In genomic region chr1:150621497-150622113, GRCh38 we compare ENCODE assay signal across 8 cellular contexts. TPM values are rescaled to one million over a fixed set of nuclear protein-coding genes. Genes with fewer than 3 reads are reported as not detected.
DNase-seq lines count a peak whose midpoint lies in the region; ATAC-seq, FAIRE-seq and TF ChIP-seq lines count a peak whose summit lies in the region.

No MANE protein-coding gene starts in this region.

- 41% methylated on average over 5 of the region's 5 CpGs for WGBS in liver

- no peak overlapping the region for H3K4me3 ChIP-seq in bronchial epithelial cell (ENCODE audit: low read depth, low read length)
- no peak overlapping the region for H3K4me3 ChIP-seq in liver (ENCODE audit: low read depth in 1 of 3, low read length in 3 of 3)

- no peaks in the 10 kb centered on the region for H3K27me3 Mint-ChIP-seq in CD4-positive, alpha-beta T cell
- H3K27me3 Mint-ChIP-seq in HFFc6 (ENCODE audit: insufficient read depth), result no peaks in the 10 kb centered on the region
- H3K27me3 Mint-ChIP-seq in T-helper 2 cell treated with Interferon-gamma antibody and Interleukin-4, amounts not matched to agents 5 μg/mL and 100 μg/mL, for 36 hours (ENCODE audit: low read depth), result no peaks in the 10 kb centered on the region

- no peak for FAIRE-seq in bronchial epithelial cell (lab: Jason Lieb, UNC)

- DNase-seq in CD4-positive, alpha-beta T cell, result peak; percentile 45 to 62 (median 54)
- DNase-seq in HFFc6, result peak; percentile 59
- no peak for DNase-seq in T-helper 2 cell treated with Interferon-gamma antibody and Interleukin-4, amounts not matched to agents 5 μg/mL and 100 μg/mL, for 36 hours (ENCODE audit: low spot score)
- peak; percentile 46 for DNase-seq in bronchial epithelial cell (ENCODE audit: low read depth)
- peak; percentile 62 for DNase-seq in stimulated activated CD8-positive, alpha-beta memory T cell treated with anti-CD3 and anti-CD28 coated beads, Interleukin-4, amount 100 ng/mL, for 48 hours

- no peaks in the 10 kb centered on the region for H3K9me3 Mint-ChIP-seq in CD4-positive, alpha-beta T cell
- H3K9me3 Mint-ChIP-seq in HFFc6, result no peaks in the 10 kb centered on the region
- H3K9me3 Mint-ChIP-seq in T-helper 2 cell treated with Interferon-gamma antibody and Interleukin-4, amounts not matched to agents 5 μg/mL and 100 μg/mL, for 36 hours, result no peaks in the 10 kb centered on the region

- CTCF ChIA-PET in CD4-positive, alpha-beta T cell (lab: Charles Lee), result interaction anchor here (0.6 to 7.3 kb wide), 13 partner anchors 8 to 436 kb away, joined by 3 to 131 read pairs (median 5); partner anchors contain the start of genes ENSA and MCL1

- POLR2A ChIA-PET in CD4-positive, alpha-beta T cell (lab: Charles Lee), result interaction anchor here (2.6 to 14.1 kb wide), 3 partner anchors 8 to 57 kb away, joined by 18 to 501 read pairs (median 51); partner anchors contain the start of genes ENSA and MCL1

- H3K9me3 ChIP-seq in CD4-positive, alpha-beta T cell (ENCODE audit: control insufficient read depth, low read length), result no peaks in the 10 kb centered on the region
- no peaks in the 10 kb centered on the region for H3K9me3 ChIP-seq in liver (ENCODE audit: control insufficient read depth in 4 of 4, low read length in 3 of 4)

- peak overlapping the region; percentile 4 for H3K4me3 Mint-ChIP-seq in CD4-positive, alpha-beta T cell
- no peak overlapping the region for H3K4me3 Mint-ChIP-seq in HFFc6
- peak overlapping the region; percentile 34 for H3K4me3 Mint-ChIP-seq in T-helper 2 cell treated with Interferon-gamma antibody and Interleukin-4, amounts not matched to agents 5 μg/mL and 100 μg/mL, for 36 hours

- peak overlapping the region; percentile 73 for H3K27ac Mint-ChIP-seq in CD4-positive, alpha-beta T cell
- H3K27ac Mint-ChIP-seq in HFFc6, result peak overlapping the region; percentile 48
- peak overlapping the region; percentile 78 for H3K27ac Mint-ChIP-seq in T-helper 2 cell treated with Interferon-gamma antibody and Interleukin-4, amounts not matched to agents 5 μg/mL and 100 μg/mL, for 36 hours

- peaks cover 61% of the 10 kb centered on the region for H3K4me1 Mint-ChIP-seq in CD4-positive, alpha-beta T cell (ENCODE audit: low read depth)
- peaks cover 45% of the 10 kb centered on the region for H3K4me1 Mint-ChIP-seq in HFFc6 (ENCODE audit: low read depth)
- peaks cover 38% of the 10 kb centered on the region for H3K4me1 Mint-ChIP-seq in T-helper 2 cell treated with Interferon-gamma antibody and Interleukin-4, amounts not matched to agents 5 μg/mL and 100 μg/mL, for 36 hours (ENCODE audit: low read depth)

- H3K36me3 Mint-ChIP-seq in CD4-positive, alpha-beta T cell (ENCODE audit: low read depth), result peaks cover 73% of the 10 kb centered on the region
- peaks cover 56% of the 10 kb centered on the region for H3K36me3 Mint-ChIP-seq in HFFc6 (ENCODE audit: low read depth)
- peaks cover 68% of the 10 kb centered on the region for H3K36me3 Mint-ChIP-seq in T-helper 2 cell treated with Interferon-gamma antibody and Interleukin-4, amounts not matched to agents 5 μg/mL and 100 μg/mL, for 36 hours (ENCODE audit: low read depth)

- intact Hi-C loops in CD4-positive, alpha-beta T cell (cut with DNase I, micrococcal nuclease), result loop anchor here (1.0 to 10.0 kb wide), 6 partner anchors 10 to 533 kb away; partner anchors contain the start of genes MCL1 (in 1 of the 2) and TNFAIP8L2 (in 1 of the 2)

- H3K27me3 ChIP-seq in CD4-positive, alpha-beta T cell (ENCODE audit: control insufficient read depth, insufficient read depth, low read length), result no peaks in the 10 kb centered on the region
- H3K27me3 ChIP-seq in bronchial epithelial cell (ENCODE audit: control insufficient read depth, insufficient read depth, low read length), result no peaks in the 10 kb centered on the region
- no peaks in the 10 kb centered on the region for H3K27me3 ChIP-seq in liver (ENCODE audit: control insufficient read depth in 4 of 4, insufficient read depth in 4 of 4, low read length in 3 of 4)

- peaks cover 0 to 18% (median 10%) of the 10 kb centered on the region in 4 donors for H3K4me1 ChIP-seq in liver (ENCODE audit: control insufficient read depth in 4 of 4, insufficient read depth in 4 of 4, low read length in 3 of 4)

- peaks cover 6% of the 10 kb centered on the region for H3K36me3 ChIP-seq in bronchial epithelial cell (ENCODE audit: control insufficient read depth, insufficient read depth, low read length)
- H3K36me3 ChIP-seq in liver (ENCODE audit: control insufficient read depth in 4 of 4, insufficient read depth in 3 of 4, low read depth in 1 of 4, low read length in 3 of 4), result peaks cover 5 to 33% (median 27%) of the 10 kb centered on the region in 4 donors

- H3K27ac ChIP-seq in CD4-positive, alpha-beta T cell (ENCODE audit: low read depth, low read length), result peak overlapping the region; percentile 38
- peak overlapping the region; percentile 30 to 58 for H3K27ac ChIP-seq in liver (ENCODE audit: low read depth in 1 of 2, low read length in 2 of 2)

- TF ChIP-seq CTCF in CD4-positive, alpha-beta T cell (IDR thresholded peaks at IDR 0.05), result peak; percentile 67
- TF ChIP-seq CTCF in HFFc6 (IDR thresholded peaks at IDR 0.05) (peak; percentile 88), bronchial epithelial cell (IDR thresholded peaks at IDR 0.05; ENCODE audit: insufficient read depth, low read length, severe bottlenecking) (peak; percentile 62), liver (IDR thresholded peaks at IDR 0.05; ENCODE audit: low read depth, low read length, missing input control) (peak; percentile 80)

- peak overlapping the region; percentile 3 to 43 for H3K9ac ChIP-seq in liver (ENCODE audit: low read depth in 1 of 2, low read length in 2 of 2)

- peak; percentile 86 to 88 for TF ChIP-seq RAD21 in liver (IDR thresholded peaks at IDR 0.05)

- ATAC-seq in CD4-positive, alpha-beta T cell (ENCODE audit: poor library complexity), result peak; percentile 78
- ATAC-seq in HG02884 (IDR thresholded peaks at IDR 0.05; ENCODE audit: unreplicated experiment) (no peak), GM21576 (IDR thresholded peaks at IDR 0.05; ENCODE audit: unreplicated experiment) (no peak)

TF ChIP-seq in liver, 16 proteins besides CTCF, POLR2A, EP300 and RAD21:
- TF ChIP-seq RXRA (IDR thresholded peaks at IDR 0.05), result peak in 1 of 2 donors; percentile 8
- no peak for TF ChIP-seq NR2F2 (IDR thresholded peaks at IDR 0.05)
- TF ChIP-seq GABPA (IDR thresholded peaks at IDR 0.05 in 1 of 2, conservative IDR thresholded peaks at IDR 0.05 in 1 of 2), result no peak
- TF ChIP-seq HNF4A (conservative IDR thresholded peaks at IDR 0.05), result no peak
- no peak for TF ChIP-seq TAF1 (conservative IDR thresholded peaks at IDR 0.05)
- TF ChIP-seq JUND (IDR thresholded peaks at IDR 0.05), result no peak

RNA-seq across cellular contexts. Expression of gene ENSA, which starts 7.8 kb away (rescaled TPM):
- total RNA-seq in CD4-positive, alpha-beta T cell, result 100 to 1,000 TPM; 132 to 137 TPM
- 100 to 1,000 TPM; 111 to 124 (median 119) TPM for total RNA-seq in HFFc6 (2021; fragmentation: NEBNext Ultra II Directional; extraction: Animal tissue kit (Norgen Biotek cat#: 25700))
- total RNA-seq in bronchial epithelial cell (123 and 124 TPM in 2 replicates), liver (10 to 100 TPM; 53.2 to 57.3 TPM)
- 10 to 100 TPM; 19.0 to 59.8 TPM for polyA plus RNA-seq in liver

RNA-seq across cellular contexts. Expression of gene MCL1, which starts 42.2 kb away (rescaled TPM):
- total RNA-seq in CD4-positive, alpha-beta T cell, result 100 to 1,000 TPM; 737 to 747 TPM
- 100 to 1,000 TPM; 155 to 170 (median 164) TPM for total RNA-seq in HFFc6 (2021; fragmentation: NEBNext Ultra II Directional; extraction: Animal tissue kit (Norgen Biotek cat#: 25700))
- total RNA-seq in bronchial epithelial cell, result 247 and 280 TPM in 2 replicates
- total RNA-seq in liver, result 100 to 1,000 TPM in 1 of 2 donors, 10 to 100 TPM in 1; 94.6 to 181 TPM
- 10 to 100 TPM; 23.4 to 65.4 TPM for polyA plus RNA-seq in liver
